In genomic region chr1:112544753-112545152, GRCh38 we compare ENCODE assay signal across 14 cellular contexts. TPM values are rescaled to one million over a fixed set of nuclear protein-coding genes. Genes with fewer than 3 reads are reported as not detected.
DNase-seq lines count a peak whose midpoint lies in the region; ATAC-seq, FAIRE-seq and TF ChIP-seq lines count a peak whose summit lies in the region.
"Had no signal": no experiment of that assay in that cellular context is flagged by ENCODE, and none has a peak within 500 bp of the region (broad histone marks: within the 10 kb centered on the region; RNA-seq: fewer than 3 reads in every experiment).

No MANE protein-coding gene starts in this region.

- DNase-seq in GM23248 (peak; percentile 47), astrocyte of the spinal cord (ENCODE audit: low read depth, low spot score) (peak; percentile 50), iris pigment epithelial cell (ENCODE audit: low read depth) (peak; percentile 94), small intestine (peak; percentile 18), activated T-cell treated with anti-CD3 and anti-CD28 coated beads for 4 hours (no peak)
- no peak for DNase-seq in activated naive CD8-positive, alpha-beta T cell treated with anti-CD3 and anti-CD28 coated beads for 36 hours
- DNase-seq: C1 segment of cervical spinal cord; effector CD8-positive, alpha-beta T cell; GDM1; MM.1S; stimulated activated CD4-positive, alpha-beta T cell treated with anti-CD3 and anti-CD28 coated beads, Interleukin-12 subunit alpha, Interleukin-12 subunit beta, amount 100 ng/mL, for 4 hours had no signal

- H3K4me1 ChIP-seq in GM23248 (ENCODE audit: insufficient read depth) (peaks cover 58% of the 10 kb centered on the region), small intestine (ENCODE audit: control insufficient read depth in 2 of 2, insufficient read depth in 1 of 2, low read depth in 1 of 2, low read length in 1 of 2) (no peaks in the 10 kb centered on the region)

- ATAC-seq in HG03520 (IDR thresholded peaks at IDR 0.05; ENCODE audit: unreplicated experiment) (no peak), HG02623 (IDR thresholded peaks at IDR 0.05; ENCODE audit: unreplicated experiment) (no peak)

- H3K36me3 Mint-ChIP-seq in activated naive CD8-positive, alpha-beta T cell treated with anti-CD3 and anti-CD28 coated beads for 36 hours: no peaks in the 10 kb centered on the region

- H3K4me2 ChIP-seq in GM23248 (ENCODE audit: unreplicated experiment): peak overlapping the region; percentile 77

- WGBS in GM23248 (ENCODE audit: low coverage in 1 of 2, low lambda C conversion rate in 2 of 2, missing lambda C conversion rate in 2 of 2), 2 experiments: 7 to 8% methylated on average over 3 of the region's 3 CpGs
- WGBS in small intestine, 3 donors: 53 to 70% (median 61%) methylated on average over 3 of the region's 3 CpGs

- H3K36me3 ChIP-seq in GM23248 (ENCODE audit: low read depth): peaks cover 10% of the 10 kb centered on the region
- peaks cover 0 to 3% of the 10 kb centered on the region in 2 donors for H3K36me3 ChIP-seq in small intestine (ENCODE audit: control insufficient read depth in 2 of 2, insufficient read depth in 2 of 2, low read length in 2 of 2)

- no peak overlapping the region for H3K4me3 Mint-ChIP-seq in activated naive CD8-positive, alpha-beta T cell treated with anti-CD3 and anti-CD28 coated beads for 36 hours

- no peak overlapping the region for H2AFZ ChIP-seq in GM23248

- in situ Hi-C loops in GM23248 (cut with MboI) (no loop called here), astrocyte of the spinal cord (cut with HindIII; ENCODE audit: low sequenced_read_pairs) (no loop called here)

- no peaks in the 10 kb centered on the region for H3K79me2 ChIP-seq in GM23248 (ENCODE audit: insufficient read depth)

- H3K27ac ChIP-seq in GM23248 (peak overlapping the region; percentile 85), small intestine (ENCODE audit: low read depth in 1 of 2, low read length in 1 of 2) (no peak overlapping the region)

- H3K9me2 ChIP-seq in GM23248 (ENCODE audit: insufficient read depth): no peaks in the 10 kb centered on the region

- no peak overlapping the region for H3K27ac Mint-ChIP-seq in activated naive CD8-positive, alpha-beta T cell treated with anti-CD3 and anti-CD28 coated beads for 36 hours

- no peaks in the 10 kb centered on the region for H3K9me3 ChIP-seq in GM23248 (ENCODE audit: low read depth)
- H3K9me3 ChIP-seq in small intestine (ENCODE audit: control insufficient read depth, low read depth): no peaks in the 10 kb centered on the region

- H3K27me3 Mint-ChIP-seq in activated naive CD8-positive, alpha-beta T cell treated with anti-CD3 and anti-CD28 coated beads for 36 hours: no peaks in the 10 kb centered on the region

- FAIRE-seq in small intestine (lab: Jason Lieb, UNC): peak; percentile 5

- H4K20me1 ChIP-seq in GM23248 (ENCODE audit: insufficient read depth): no peaks in the 10 kb centered on the region

- H3K9me3 Mint-ChIP-seq in activated naive CD8-positive, alpha-beta T cell treated with anti-CD3 and anti-CD28 coated beads for 36 hours: no peaks in the 10 kb centered on the region

- peaks cover 2% of the 10 kb centered on the region for H3K4me1 Mint-ChIP-seq in activated naive CD8-positive, alpha-beta T cell treated with anti-CD3 and anti-CD28 coated beads for 36 hours

- TF ChIP-seq CTCF in astrocyte of the spinal cord (IDR thresholded peaks at IDR 0.05; ENCODE audit: low read depth, low read length): no peak

- H3K27me3 ChIP-seq in GM23248 (replicated peaks; ENCODE audit: insufficient read depth) (no peaks in the 10 kb centered on the region), small intestine (ENCODE audit: control insufficient read depth in 2 of 2, insufficient read depth in 2 of 2, low read length in 2 of 2) (no peaks in the 10 kb centered on the region)

- peaks cover 44% of the 10 kb centered on the region for H3F3A ChIP-seq in GM23248 (ENCODE audit: insufficient read depth)

- H3K9ac ChIP-seq in GM23248: peak overlapping the region; percentile 51

- H3K4me3 ChIP-seq in GM23248: peak overlapping the region; percentile 15
- no peak overlapping the region for H3K4me3 ChIP-seq in astrocyte of the spinal cord (ENCODE audit: low read depth, low read length)
- no peak overlapping the region for H3K4me3 ChIP-seq in small intestine (ENCODE audit: low read depth in 1 of 2, low read length in 2 of 2)

RNA-seq across cellular contexts. Expression of gene WNT2B, which starts 36.0 kb away (rescaled TPM):
- 0.13 and 2.1 TPM in 2 replicates for total RNA-seq in GM23248 (2014; rRNA removed; shearing (Covaris generic))
- polyA plus RNA-seq in GM23248 (2016; fragmentation: Nextera tagmentation; extraction: Ambion mirVana) (0.43 and 0.61 TPM in 2 replicates), small intestine (1 to 10 TPM; 1.6 to 3.6 (median 3.6) TPM)
- total RNA-seq in activated naive CD8-positive, alpha-beta T cell treated with anti-CD3 and anti-CD28 coated beads for 36 hours: not detected
- total RNA-seq: RPMI7951 had no signal

Comparison
In these comparisons a context has a peak if more than half of its experiments do, and no peak if none do; other contexts are left out.
1. DNase-seq: peak in GM23248 (single experiment), astrocyte of the spinal cord (single experiment), iris pigment epithelial cell (single experiment) and small intestine (single experiment); none in activated naive CD8-positive, alpha-beta T cell treated with anti-CD3 and anti-CD28 coated beads for 36 hours (single experiment) and activated T-cell treated with anti-CD3 and anti-CD28 coated beads for 4 hours (single experiment).